ENCODE assay signal across 8 cellular contexts in genomic region chr16:4200000-4200780, GRCh38. TPM values are rescaled to one million over a fixed set of nuclear protein-coding genes. Genes with fewer than 3 reads are reported as not detected.
DNase-seq lines count a peak whose midpoint lies in the region; ATAC-seq, FAIRE-seq and TF ChIP-seq lines count a peak whose summit lies in the region.

No MANE protein-coding gene starts in this region.

- intact Hi-C loops in heart right ventricle (cut with DNase I), result loop anchor here in 9 of 10 donors (1.0 to 10.0 kb wide), 9 partner anchors 52 to 215 kb away; no protein-coding TSS in a partner anchor

- CTCF ChIA-PET in activated naive CD4-positive, alpha-beta T cell treated with anti-CD3 and anti-CD28 coated beads, Interleukin-2, amount 10 ng/mL, durations not matched to agents 7 days and 5 days (lab: Charles Lee), result interaction anchor here (0.7 to 2.2 kb wide), 4 partner anchors 13 to 203 kb away, joined by 3 to 5 read pairs (median 3); no protein-coding TSS in a partner anchor

- peaks cover 3% of the 10 kb centered on the region for H3K4me1 Mint-ChIP-seq in activated naive CD4-positive, alpha-beta T cell treated with anti-CD3 and anti-CD28 coated beads, Interleukin-2, amount 10 ng/mL, durations not matched to agents 7 days and 5 days

- H3K4me1 ChIP-seq in heart right ventricle, result peaks cover 0 to 19% (median 8%) of the 10 kb centered on the region in 9 donors

- H3K36me3 Mint-ChIP-seq in activated naive CD4-positive, alpha-beta T cell treated with anti-CD3 and anti-CD28 coated beads, Interleukin-2, amount 10 ng/mL, durations not matched to agents 7 days and 5 days, result no peaks in the 10 kb centered on the region

- 38 to 42% methylated on average over 15 of the region's 15 CpGs for WGBS in heart right ventricle, 2 donors

- peaks cover 63% of the 10 kb centered on the region for H3K27me3 Mint-ChIP-seq in activated naive CD4-positive, alpha-beta T cell treated with anti-CD3 and anti-CD28 coated beads, Interleukin-2, amount 10 ng/mL, durations not matched to agents 7 days and 5 days

- no peak overlapping the region for H3K4me3 ChIP-seq in heart right ventricle
- no peak overlapping the region for H3K4me3 ChIP-seq in retinal pigment epithelial cell (ENCODE audit: low read length)

- peak; percentile 40 to 56 for DNase-seq in AML-193 (lab: John Stamatoyannopoulos, UW)
- peak; percentile 15 for DNase-seq in GM18507 (ENCODE audit: extremely low spot score, insufficient read length, low read depth)
- DNase-seq in NCI-H510A treated with DMSO at 0.1 percent for 48 hours (lab: John Stamatoyannopoulos, UW), result peak; percentile 17
- peak; percentile 55 for DNase-seq in activated naive CD4-positive, alpha-beta T cell treated with anti-CD3 and anti-CD28 coated beads, Interleukin-2, amount 10 ng/mL, durations not matched to agents 7 days and 5 days
- DNase-seq in heart right ventricle, result peak; percentile 66 to 69
- no peak for DNase-seq in retinal pigment epithelial cell (ENCODE audit: low read depth)

- H3K4me3 Mint-ChIP-seq in activated naive CD4-positive, alpha-beta T cell treated with anti-CD3 and anti-CD28 coated beads, Interleukin-2, amount 10 ng/mL, durations not matched to agents 7 days and 5 days, result no peak overlapping the region

- TF ChIP-seq CTCF in heart right ventricle (IDR thresholded peaks at IDR 0.05) (peak; percentile 29 to 82 (median 72)), retinal pigment epithelial cell (conservative IDR thresholded peaks at IDR 0.05; ENCODE audit: low read depth, low read length) (peak; percentile 92)

- no peak overlapping the region for H3K27ac Mint-ChIP-seq in activated naive CD4-positive, alpha-beta T cell treated with anti-CD3 and anti-CD28 coated beads, Interleukin-2, amount 10 ng/mL, durations not matched to agents 7 days and 5 days

- ATAC-seq in heart right ventricle, result peak; percentile 45 to 86 (median 78)
- ATAC-seq in HG02798 (IDR thresholded peaks at IDR 0.05; ENCODE audit: poor library complexity, unreplicated experiment), result no peak
- no peak for ATAC-seq in HG02973 (IDR thresholded peaks at IDR 0.05; ENCODE audit: unreplicated experiment)

- FAIRE-seq in GM18507 (lab: Jason Lieb, UNC), result peak; percentile 31

- H3K9me3 Mint-ChIP-seq in activated naive CD4-positive, alpha-beta T cell treated with anti-CD3 and anti-CD28 coated beads, Interleukin-2, amount 10 ng/mL, durations not matched to agents 7 days and 5 days, result no peaks in the 10 kb centered on the region

- peaks cover 0 to 62% (median 0%) of the 10 kb centered on the region in 9 donors for H3K36me3 ChIP-seq in heart right ventricle

- H3K27ac ChIP-seq in heart right ventricle, result peak overlapping the region in 2 of 10 donors; percentile 3 to 9

- no peaks in the 10 kb centered on the region for H3K27me3 ChIP-seq in heart right ventricle

- no peaks in the 10 kb centered on the region for H3K9me3 ChIP-seq in heart right ventricle

RNA-seq across cellular contexts. Expression of gene SRL, which starts 41.7 kb away (rescaled TPM):
- 100 to 1,000 TPM; 443 to 587 (median 486) TPM for total RNA-seq in heart right ventricle
- polyA plus RNA-seq in heart right ventricle, result 100 to 1,000 TPM; 161 to 224 TPM

Comparison
In these comparisons a context has a peak if more than half of its experiments do, and no peak if none do; other contexts are left out.
1. ATAC-seq: peak in heart right ventricle (8 of 8); none in HG02798 (single experiment) and HG02973 (single experiment).